1 cellular context compared by ENCODE assay signal in the genomic region with DNA sequence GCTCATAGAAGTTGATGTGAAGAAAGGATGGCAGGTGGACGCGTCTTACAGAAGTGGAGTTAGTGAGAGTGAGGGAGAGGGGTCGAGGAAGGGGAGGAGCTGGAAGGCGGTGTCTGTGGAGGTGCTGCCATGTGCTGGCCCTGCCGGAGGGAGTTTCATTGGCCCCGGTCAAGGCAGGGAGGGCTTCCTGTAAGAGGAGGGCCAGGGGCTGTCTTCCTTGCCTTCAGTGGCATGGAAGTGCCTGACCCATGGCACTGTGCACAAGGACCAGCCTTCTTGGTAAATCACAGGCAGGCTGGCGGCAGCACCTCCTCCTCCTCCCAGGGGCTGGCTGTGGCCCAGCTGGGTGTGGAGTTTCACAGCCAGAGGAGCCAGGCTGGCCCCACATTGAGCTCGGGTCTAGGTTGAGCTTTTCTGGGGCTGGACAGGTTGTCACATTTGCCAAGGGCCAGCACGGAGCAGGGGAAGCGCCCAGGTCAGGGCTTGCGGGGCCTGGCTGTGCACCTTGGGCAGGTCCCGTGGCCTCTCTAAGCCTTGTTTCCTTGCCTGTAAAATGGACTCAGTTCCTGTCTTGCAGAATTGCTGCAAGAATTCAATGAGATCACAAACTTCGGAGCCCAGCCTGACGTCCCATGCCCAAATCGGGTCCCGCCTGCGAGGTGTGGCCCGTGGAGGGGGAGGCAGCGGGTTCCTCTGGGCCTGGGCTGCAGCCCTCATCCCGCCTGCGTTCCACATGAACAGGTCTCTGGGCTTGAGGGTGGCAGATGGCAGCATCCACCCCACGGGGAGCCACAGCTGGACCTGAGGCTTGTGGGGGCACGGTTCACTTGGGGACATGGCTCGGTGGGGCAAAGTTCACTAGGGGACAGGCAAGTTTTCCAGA.
TF ChIP-seq lines count a peak whose summit lies in the region.

No MANE protein-coding gene starts in this region.

TF ChIP-seq in K562, 482 proteins besides CTCF, POLR2A, EP300 and RAD21:
- TF ChIP-seq ARID1B (IDR thresholded peaks at IDR 0.05) (no peak), CHD2 (IDR thresholded peaks at IDR 0.05; ENCODE audit: low read depth, low read length) (no peak), PHB (CRISPR knock-in tag; IDR thresholded peaks at IDR 0.05) (no peak), ZBTB26 (CRISPR knock-in tag; IDR thresholded peaks at IDR 0.05) (no peak), ZFP36 (IDR thresholded peaks at IDR 0.05; ENCODE audit: low read depth, low read length, partially characterized antibody) (peak; percentile 81)
- TF ChIP-seq, protein P1, sequence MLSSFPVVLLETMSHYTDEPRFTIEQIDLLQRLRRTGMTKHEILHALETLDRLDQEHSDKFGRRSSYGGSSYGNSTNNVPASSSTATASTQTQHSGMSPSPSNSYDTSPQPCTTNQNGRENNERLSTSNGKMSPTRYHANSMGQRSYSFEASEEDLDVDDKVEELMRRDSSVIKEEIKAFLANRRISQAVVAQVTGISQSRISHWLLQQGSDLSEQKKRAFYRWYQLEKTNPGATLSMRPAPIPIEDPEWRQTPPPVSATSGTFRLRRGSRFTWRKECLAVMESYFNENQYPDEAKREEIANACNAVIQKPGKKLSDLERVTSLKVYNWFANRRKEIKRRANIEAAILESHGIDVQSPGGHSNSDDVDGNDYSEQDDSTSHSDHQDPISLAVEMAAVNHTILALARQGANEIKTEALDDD (IDR thresholded peaks at IDR 0.05): no peak
